ENCODE assay signal across 27 cellular contexts in the genomic region with DNA sequence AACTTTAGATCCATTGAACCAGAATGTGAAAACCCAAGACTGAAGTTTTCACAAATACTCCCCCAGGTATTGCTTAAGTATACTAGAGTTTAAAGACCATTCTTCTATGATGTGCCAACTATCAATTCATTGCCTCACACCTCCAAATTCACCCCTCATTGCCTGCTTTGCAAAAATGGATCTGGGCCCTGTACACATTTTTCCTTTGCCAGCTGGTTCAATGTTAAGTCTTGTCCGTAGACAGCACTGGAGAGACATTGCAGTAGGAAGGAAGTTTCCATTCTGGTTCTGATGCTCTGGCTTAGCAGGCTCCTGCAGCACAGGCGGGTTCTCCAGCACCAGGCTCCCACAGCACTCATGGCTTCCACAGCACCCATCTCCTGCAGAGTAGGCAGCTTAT.
"Had no signal": no experiment of that assay in that cellular context is flagged by ENCODE, and none has a peak within 500 bp of the region (broad histone marks: within the 10 kb centered on the region; RNA-seq: fewer than 3 reads in every experiment).

No MANE protein-coding gene starts in this region.

- H3K4me1 ChIP-seq: parathyroid adenoma, psoas muscle, thyroid gland, vagina had no signal

- H2AFZ ChIP-seq: neural progenitor cell, parathyroid adenoma had no signal

- H3K27me3 ChIP-seq: neural progenitor cell, ovary, spleen, thyroid gland, tibial nerve, vagina had no signal

- DNase-seq: naive thymus-derived CD4-positive, alpha-beta T cell; natural killer cell; occipital lobe; ovary; posterior cingulate gyrus; psoas muscle; right cardiac atrium; spleen; stimulated activated CD4-positive, alpha-beta T cell treated with anti-CD3 and anti-CD28 coated beads, Interleukin-12 subunit alpha, Interleukin-12 subunit beta, amount 100 ng/mL, for 4 hours; stimulated activated CD4-positive, alpha-beta T cell treated with anti-CD3 and anti-CD28 coated beads, Interleukin-1b, Interleukin-23, amount 100 ng/mL, for 48 hours; stimulated activated CD4-positive, alpha-beta T cell treated with anti-CD3 and anti-CD28 coated beads, Interleukin-4, amount 100 ng/mL, for 1 hour; stimulated activated CD4-positive, alpha-beta T cell treated with anti-CD3 and anti-CD28 coated beads, Interleukin-4, amount 100 ng/mL, for 4 hours; stimulated activated CD8-positive, alpha-beta memory T cell treated with anti-CD3 and anti-CD28 coated beads, Interleukin-4, amount 100 ng/mL, for 48 hours; stimulated activated naive CD4-positive, alpha-beta T cell; stimulated activated naive CD8-positive, alpha-beta T cell treated with anti-CD3 and anti-CD28 coated beads, Interleukin-15, amount 100 ng/mL, for 72 hours; stimulated activated naive CD8-positive, alpha-beta T cell treated with anti-CD3 and anti-CD28 coated beads, Interleukin-15, Interleukin-2, amounts not matched to agents 100 U/mL and 50 U/mL, for 24 hours; thyroid gland had no signal

- FAIRE-seq: urothelium cell line had no signal

- H3K4me2 ChIP-seq: neural progenitor cell, smooth muscle cell had no signal

- H3K9ac ChIP-seq: neural progenitor cell, parathyroid adenoma had no signal

- H3K79me2 ChIP-seq: parathyroid adenoma had no signal

- H3K9me3 ChIP-seq: ovary, thyroid gland, vagina had no signal

- H3K27ac ChIP-seq: neural progenitor cell, ovary, parathyroid adenoma, psoas muscle, skin epidermis, thoracic aorta, thyroid gland, tibial nerve, vagina had no signal

- ATAC-seq: naive thymus-derived CD4-positive, alpha-beta T cell; natural killer cell; psoas muscle; right cardiac atrium; sciatic nerve; stimulated activated memory B cell treated with anti-CD40 and anti-IgM and Interleukin-4, amounts not matched to agents 10 μg/mL and 1 μg/mL and 100 μg/mL, for 72 hours; stimulated activated naive CD8-positive, alpha-beta T cell treated with anti-CD3 and anti-CD28 coated beads, Interleukin-15, amount 100 ng/mL, for 72 hours; stimulated activated naive CD8-positive, alpha-beta T cell treated with anti-CD3 and anti-CD28 coated beads, Interleukin-15, Interleukin-2, amounts not matched to agents 100 U/mL and 50 U/mL, for 24 hours had no signal

- H3K4me3 ChIP-seq: neural progenitor cell, ovary, psoas muscle, skin epidermis, smooth muscle cell, spleen, thoracic aorta, thyroid gland, tibial nerve, vagina had no signal

- H3K36me3 ChIP-seq: neural progenitor cell, ovary, spleen, thoracic aorta, thyroid gland, tibial nerve, vagina had no signal
